Comparison of ENCODE assay signal across 14 cellular contexts in the genomic region with DNA sequence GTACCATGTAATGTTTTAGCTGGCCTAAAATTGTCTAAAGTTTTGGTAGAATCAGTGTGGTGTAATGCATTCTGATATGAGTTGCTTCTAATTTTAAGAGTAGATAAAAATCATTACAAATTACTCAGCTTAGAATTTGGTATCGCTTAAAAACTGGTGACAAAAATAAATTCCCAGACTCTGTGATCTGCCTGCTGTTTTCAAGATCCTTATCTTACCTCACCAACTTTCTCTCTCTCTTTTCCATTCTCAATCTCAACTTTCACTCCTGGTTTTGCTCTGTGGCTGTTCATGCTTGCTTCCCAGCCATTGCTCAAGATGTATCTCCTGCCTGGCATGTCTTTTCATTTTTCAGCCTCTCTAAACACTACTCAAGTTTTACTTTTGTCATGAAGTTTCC. TPM values are rescaled to one million over a fixed set of nuclear protein-coding genes. Genes with fewer than 3 reads are reported as not detected.
A peak's percentile ranks its signal among the peaks of the same experiment; 100 is the strongest.
DNase-seq lines count a peak whose midpoint lies in the region; ATAC-seq and TF ChIP-seq lines count a peak whose summit lies in the region.
"Had no signal": no experiment of that assay in that cellular context is flagged by ENCODE, and none has a peak within 500 bp of the region (broad histone marks: within the 10 kb centered on the region; RNA-seq: fewer than 3 reads in every experiment).

No MANE protein-coding gene starts in this region.

- no peak for DNase-seq in activated naive CD4-positive, alpha-beta T cell treated with anti-CD3 and anti-CD28 coated beads, Interleukin-2, amount 50 U/mL, for 72 hours (ENCODE audit: low spot score in 2 of 2)
- no peak for DNase-seq in activated naive CD4-positive, alpha-beta T cell (lab: John Stamatoyannopoulos, UW)
- DNase-seq in T-helper 17 cell: no peak
- peak; percentile 57 for DNase-seq in fibroblast of peridontal ligament (ENCODE audit: extremely low read depth)
- DNase-seq in stimulated activated naive CD8-positive, alpha-beta T cell treated with anti-CD3 and anti-CD28 coated beads, Interleukin-15, amount 100 ng/mL, for 72 hours: no peak
- no peak for DNase-seq in DMS153 treated with DMSO at 0.1 percent for 48 hours (lab: John Stamatoyannopoulos, UW; ENCODE audit: unreplicated experiment)
- DNase-seq in progenitor cell of endocrine pancreas (ENCODE audit: low spot score, unreplicated experiment): no peak
- no peak for DNase-seq in activated CD8-positive, alpha-beta memory T cell treated with anti-CD3 and anti-CD28 coated beads, Interleukin-2, amount 50 U/mL, for 48 hours
- DNase-seq: caudate nucleus; foreskin fibroblast; left cardiac atrium; ovary; stimulated activated CD4-positive, alpha-beta T cell treated with anti-CD3 and anti-CD28 coated beads, Interleukin-4, amount 100 ng/mL, for 24 hours had no signal

- H3K27me3 Mint-ChIP-seq in T-helper 17 cell (no peaks in the 10 kb centered on the region), progenitor cell of endocrine pancreas (no peaks in the 10 kb centered on the region)
- H3K27me3 Mint-ChIP-seq in stimulated activated naive CD8-positive, alpha-beta T cell treated with anti-CD3 and anti-CD28 coated beads, Interleukin-15, amount 100 ng/mL, for 72 hours: no peaks in the 10 kb centered on the region

- ATAC-seq in activated naive CD4-positive, alpha-beta T cell treated with anti-CD3 and anti-CD28 coated beads, Interleukin-2, amount 50 U/mL, for 72 hours: peak; percentile 74 to 77
- no peak for ATAC-seq in T-helper 17 cell
- peak; percentile 39 for ATAC-seq in stimulated activated naive CD8-positive, alpha-beta T cell treated with anti-CD3 and anti-CD28 coated beads, Interleukin-15, amount 100 ng/mL, for 72 hours

- no peak overlapping the region for H3K4me3 Mint-ChIP-seq in T-helper 17 cell
- H3K4me3 Mint-ChIP-seq in stimulated activated naive CD8-positive, alpha-beta T cell treated with anti-CD3 and anti-CD28 coated beads, Interleukin-15, amount 100 ng/mL, for 72 hours: peak overlapping the region in 1 of 2 donors; percentile 34
- H3K4me3 Mint-ChIP-seq in progenitor cell of endocrine pancreas (ENCODE audit: low read depth): no peak overlapping the region
- H3K4me3 Mint-ChIP-seq: T-helper 1 cell treated with Interleukin-12 subunit alpha and Interleukin-12 subunit beta and Interleukin-4 antibody, amounts not matched to agents 30 μg/mL and 1 μg/mL, for 36 hours had no signal

- peaks cover 31% of the 10 kb centered on the region for H3K4me1 Mint-ChIP-seq in T-helper 17 cell
- H3K4me1 Mint-ChIP-seq in stimulated activated naive CD8-positive, alpha-beta T cell treated with anti-CD3 and anti-CD28 coated beads, Interleukin-15, amount 100 ng/mL, for 72 hours: peaks cover 40% of the 10 kb centered on the region
- peaks cover 41% of the 10 kb centered on the region for H3K4me1 Mint-ChIP-seq in progenitor cell of endocrine pancreas (ENCODE audit: low read depth)

- no peaks in the 10 kb centered on the region for H3K36me3 Mint-ChIP-seq in activated naive CD4-positive, alpha-beta T cell treated with anti-CD3 and anti-CD28 coated beads, Interleukin-2, amount 50 U/mL, for 72 hours
- H3K36me3 Mint-ChIP-seq in T-helper 17 cell (ENCODE audit: low read depth) (no peaks in the 10 kb centered on the region), progenitor cell of endocrine pancreas (ENCODE audit: insufficient read depth) (no peaks in the 10 kb centered on the region)

- H3K27ac Mint-ChIP-seq in activated naive CD4-positive, alpha-beta T cell treated with anti-CD3 and anti-CD28 coated beads, Interleukin-2, amount 50 U/mL, for 72 hours: no peak overlapping the region
- H3K27ac Mint-ChIP-seq in T-helper 17 cell (peak overlapping the region; percentile 43), progenitor cell of endocrine pancreas (no peak overlapping the region)
- H3K27ac Mint-ChIP-seq in stimulated activated naive CD8-positive, alpha-beta T cell treated with anti-CD3 and anti-CD28 coated beads, Interleukin-15, amount 100 ng/mL, for 72 hours: no peak overlapping the region
- H3K27ac Mint-ChIP-seq: T-helper 1 cell treated with Interleukin-12 subunit alpha and Interleukin-12 subunit beta and Interleukin-4 antibody, amounts not matched to agents 30 μg/mL and 1 μg/mL, for 36 hours had no signal

- TF ChIP-seq CTCF in progenitor cell of endocrine pancreas (IDR thresholded peaks at IDR 0.05; ENCODE audit: unreplicated experiment): no peak

- H3K9me3 ChIP-seq in T-helper 17 cell (ENCODE audit: control insufficient read depth, low read length, poor library complexity, severe bottlenecking): no peaks in the 10 kb centered on the region
- H3K9me3 ChIP-seq: ovary had no signal

- H3K9me3 Mint-ChIP-seq in activated naive CD4-positive, alpha-beta T cell treated with anti-CD3 and anti-CD28 coated beads, Interleukin-2, amount 50 U/mL, for 72 hours: no peaks in the 10 kb centered on the region
- no peaks in the 10 kb centered on the region for H3K9me3 Mint-ChIP-seq in stimulated activated naive CD8-positive, alpha-beta T cell treated with anti-CD3 and anti-CD28 coated beads, Interleukin-15, amount 100 ng/mL, for 72 hours
- H3K9me3 Mint-ChIP-seq in progenitor cell of endocrine pancreas (ENCODE audit: low read depth): no peaks in the 10 kb centered on the region
- H3K9me3 Mint-ChIP-seq: T-helper 1 cell treated with Interleukin-12 subunit alpha and Interleukin-12 subunit beta and Interleukin-4 antibody, amounts not matched to agents 30 μg/mL and 1 μg/mL, for 36 hours had no signal

RNA-seq across cellular contexts. Expression of a gene that starts 45.7 kb away (rescaled TPM):
- 10 to 100 TPM; 44.9 to 55.5 TPM for total RNA-seq in activated naive CD4-positive, alpha-beta T cell treated with anti-CD3 and anti-CD28 coated beads, Interleukin-2, amount 50 U/mL, for 72 hours
- total RNA-seq in T-helper 17 cell (10 to 100 TPM; 71.5 to 77.0 TPM), progenitor cell of endocrine pancreas (164 and 167 TPM in 2 replicates)
